ENCODE assay signal across 18 cellular contexts in the genomic region with DNA sequence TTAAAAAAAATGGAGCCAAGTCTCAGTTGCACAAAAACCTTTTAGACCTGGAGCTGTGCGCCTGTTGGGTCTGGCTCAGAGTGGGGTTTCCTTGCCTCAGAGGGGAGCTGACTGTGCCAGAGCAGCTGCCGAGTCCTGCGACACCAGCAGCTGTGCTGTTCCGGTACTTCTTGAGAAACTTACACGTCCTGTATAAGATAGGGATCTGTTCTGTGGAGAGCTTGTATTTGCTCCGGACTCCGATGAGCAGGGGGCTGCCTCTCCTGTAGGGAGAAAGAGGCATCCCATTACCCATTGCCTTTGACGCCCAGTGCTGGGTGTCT.
"Had no signal": no experiment of that assay in that cellular context is flagged by ENCODE, and none has a peak within 500 bp of the region (broad histone marks: within the 10 kb centered on the region; RNA-seq: fewer than 3 reads in every experiment).

No MANE protein-coding gene starts in this region.

- H3K36me3 Mint-ChIP-seq: naive B cell; stimulated activated memory B cell treated with anti-CD40 and anti-IgM and Interleukin-4, amounts not matched to agents 10 μg/mL and 1 μg/mL and 100 μg/mL, for 72 hours had no signal

- ATAC-seq: activated naive CD8-positive, alpha-beta T cell treated with anti-CD3 and anti-CD28 coated beads, Interleukin-2, amount 50 U/mL, for 24 hours; activated T-helper 17 cell treated with anti-CD3 and anti-CD28 coated beads, Interleukin-2, amount 50 U/mL, for 72 hours; stimulated activated memory B cell treated with anti-CD40 and anti-IgM and Interleukin-4, amounts not matched to agents 10 μg/mL and 1 μg/mL and 100 μg/mL, for 72 hours had no signal

- H3K4me1 Mint-ChIP-seq: activated naive CD8-positive, alpha-beta T cell treated with anti-CD3 and anti-CD28 coated beads, Interleukin-2, amount 50 U/mL, for 24 hours; activated T-helper 17 cell treated with anti-CD3 and anti-CD28 coated beads, Interleukin-2, amount 50 U/mL, for 72 hours; naive B cell; stimulated activated memory B cell treated with anti-CD40 and anti-IgM and Interleukin-4, amounts not matched to agents 10 μg/mL and 1 μg/mL and 100 μg/mL, for 72 hours had no signal

- H3K27me3 ChIP-seq: ascending aorta, cardiac muscle cell, transverse colon, vagina had no signal

- H3K27ac Mint-ChIP-seq: activated naive CD4-positive, alpha-beta T cell treated with anti-CD3 and anti-CD28 coated beads for 36 hours; activated naive CD8-positive, alpha-beta T cell treated with anti-CD3 and anti-CD28 coated beads, Interleukin-2, amount 50 U/mL, for 24 hours; activated T-helper 17 cell treated with anti-CD3 and anti-CD28 coated beads, Interleukin-2, amount 50 U/mL, for 72 hours; naive B cell; stimulated activated memory B cell treated with anti-CD40 and anti-IgM and Interleukin-4, amounts not matched to agents 10 μg/mL and 1 μg/mL and 100 μg/mL, for 72 hours had no signal

- H3K27ac ChIP-seq: ascending aorta, cardiac muscle cell, neutrophil, transverse colon, vagina, VCaP had no signal

- H3K9me3 ChIP-seq: ascending aorta, neutrophil, transverse colon, vagina had no signal

- H3K36me3 ChIP-seq: neutrophil, transverse colon, vagina had no signal

- H3K27me3 Mint-ChIP-seq: activated naive CD8-positive, alpha-beta T cell treated with anti-CD3 and anti-CD28 coated beads, Interleukin-2, amount 50 U/mL, for 24 hours; activated T-helper 17 cell treated with anti-CD3 and anti-CD28 coated beads, Interleukin-2, amount 50 U/mL, for 72 hours; stimulated activated memory B cell treated with anti-CD40 and anti-IgM and Interleukin-4, amounts not matched to agents 10 μg/mL and 1 μg/mL and 100 μg/mL, for 72 hours had no signal

- H3K9me3 Mint-ChIP-seq: activated naive CD4-positive, alpha-beta T cell treated with anti-CD3 and anti-CD28 coated beads for 36 hours; activated naive CD8-positive, alpha-beta T cell treated with anti-CD3 and anti-CD28 coated beads, Interleukin-2, amount 50 U/mL, for 24 hours; activated T-helper 17 cell treated with anti-CD3 and anti-CD28 coated beads, Interleukin-2, amount 50 U/mL, for 72 hours; naive B cell; stimulated activated memory B cell treated with anti-CD40 and anti-IgM and Interleukin-4, amounts not matched to agents 10 μg/mL and 1 μg/mL and 100 μg/mL, for 72 hours had no signal

- H3K4me3 ChIP-seq: ascending aorta, cardiac muscle cell, lung, transverse colon, vagina had no signal

- DNase-seq: activated CD4-positive, alpha-beta T cell treated with anti-CD3 and anti-CD28 coated beads, Interleukin-2, amount 50 U/mL, for 48 hours; activated naive CD4-positive, alpha-beta T cell treated with anti-CD3 and anti-CD28 coated beads for 36 hours; activated naive CD8-positive, alpha-beta T cell treated with anti-CD3 and anti-CD28 coated beads, Interleukin-2, amount 50 U/mL, for 24 hours; cortex of kidney; effector CD8-positive, alpha-beta T cell; foreskin fibroblast; naive B cell; stimulated activated CD4-positive, alpha-beta T cell treated with anti-CD3 and anti-CD28 coated beads, Interleukin-2, amount 100 ng/mL, for 48 hours; T-helper 1 cell; transverse colon had no signal

- H3K4me3 Mint-ChIP-seq: activated naive CD4-positive, alpha-beta T cell treated with anti-CD3 and anti-CD28 coated beads for 36 hours; activated naive CD8-positive, alpha-beta T cell treated with anti-CD3 and anti-CD28 coated beads, Interleukin-2, amount 50 U/mL, for 24 hours; activated T-helper 17 cell treated with anti-CD3 and anti-CD28 coated beads, Interleukin-2, amount 50 U/mL, for 72 hours; naive B cell; stimulated activated memory B cell treated with anti-CD40 and anti-IgM and Interleukin-4, amounts not matched to agents 10 μg/mL and 1 μg/mL and 100 μg/mL, for 72 hours had no signal

- H3K4me1 ChIP-seq: ascending aorta, transverse colon had no signal
